ENCODE assay signal across 22 cellular contexts in the genomic region with DNA sequence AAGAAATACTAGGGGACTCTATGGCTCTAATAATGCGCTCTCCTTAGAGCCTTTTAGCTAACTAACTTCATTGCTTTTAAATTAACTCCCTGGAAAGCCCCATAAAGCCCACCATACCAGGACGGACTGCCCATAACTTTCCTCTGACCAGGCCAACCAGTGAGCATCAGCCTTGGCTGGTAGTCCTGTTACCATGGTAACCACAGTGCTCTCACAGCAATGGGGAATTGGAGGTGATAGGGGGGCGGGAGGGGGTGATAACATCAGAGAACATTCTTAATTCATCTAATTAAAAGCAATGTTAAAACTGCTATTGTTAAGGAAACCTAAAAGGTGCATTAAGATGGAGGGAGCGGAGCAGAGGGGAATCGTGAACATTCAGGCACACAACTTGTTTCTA.
"Had no signal": no experiment of that assay in that cellular context is flagged by ENCODE, and none has a peak within 500 bp of the region (broad histone marks: within the 10 kb centered on the region; RNA-seq: fewer than 3 reads in every experiment).

No MANE protein-coding gene starts in this region.

- DNase-seq: Karpas-422, KG1, MG63, NCI-H1092, NCI-H1105 treated with DMSO at 0.1 percent for 48 hours, NCI-H1417 treated with DMSO at 0.1 percent for 48 hours, NCI-H146, NCI-H1694 treated with DMSO at 0.1 percent for 48 hours, NCI-H1930, NCI-H2081, NCI-H2107, NCI-H2171, NCI-H226, NCI-H446, NCI-H510A, NCI-H524 treated with DMSO at 0.1 percent for 48 hours, NCI-H69, NCI-H774, RPMI8226, SHP77, SK-N-SH, SW 1271 had no signal

- H3K9me3 ChIP-seq: MG63, SK-N-SH had no signal

- H3K27me3 ChIP-seq: MG63 had no signal

- H3K4me2 ChIP-seq: SK-N-SH had no signal

- H3K9me2 ChIP-seq: SK-N-SH had no signal

- H3K4me3 ChIP-seq: MG63 had no signal

- H3K9ac ChIP-seq: SK-N-SH had no signal
